8 cellular contexts compared by ENCODE assay signal in the genomic region with DNA sequence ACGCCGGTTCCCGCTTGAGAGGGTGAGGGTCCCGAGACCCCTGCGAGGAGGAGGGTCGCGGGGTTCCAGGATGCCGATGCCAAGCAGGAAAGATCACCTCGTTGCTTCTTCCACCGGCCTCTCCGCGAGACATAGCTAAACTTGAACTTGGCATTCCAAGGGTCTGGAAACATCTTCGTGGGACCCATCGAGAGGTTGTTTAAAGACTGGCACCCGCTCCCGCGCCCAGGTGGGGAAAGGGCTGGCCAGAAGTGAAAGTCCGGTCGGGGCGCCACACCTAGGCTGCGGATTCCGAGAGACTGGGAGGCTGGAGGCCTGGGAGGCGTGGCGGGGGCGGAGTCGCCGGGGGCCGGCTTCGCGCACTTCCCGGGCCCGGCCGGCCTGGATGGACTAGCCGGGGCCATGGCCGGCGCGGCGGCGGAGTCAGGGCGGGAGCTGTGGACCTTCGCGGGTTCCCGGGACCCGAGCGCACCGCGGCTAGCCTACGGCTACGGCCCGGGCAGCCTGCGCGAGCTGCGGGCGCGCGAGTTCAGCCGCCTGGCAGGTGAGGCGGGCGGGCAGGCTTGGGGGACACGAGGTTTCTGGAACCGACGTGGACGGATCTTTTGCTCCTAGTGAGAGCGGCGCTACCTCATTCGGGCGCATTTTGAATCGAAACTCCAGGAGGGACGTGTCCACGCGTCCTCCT. TPM values are rescaled to one million over a fixed set of nuclear protein-coding genes. Genes with fewer than 3 reads are reported as not detected.
DNase-seq lines count a peak whose midpoint lies in the region; ATAC-seq and TF ChIP-seq lines count a peak whose summit lies in the region.

A gene with protein sequence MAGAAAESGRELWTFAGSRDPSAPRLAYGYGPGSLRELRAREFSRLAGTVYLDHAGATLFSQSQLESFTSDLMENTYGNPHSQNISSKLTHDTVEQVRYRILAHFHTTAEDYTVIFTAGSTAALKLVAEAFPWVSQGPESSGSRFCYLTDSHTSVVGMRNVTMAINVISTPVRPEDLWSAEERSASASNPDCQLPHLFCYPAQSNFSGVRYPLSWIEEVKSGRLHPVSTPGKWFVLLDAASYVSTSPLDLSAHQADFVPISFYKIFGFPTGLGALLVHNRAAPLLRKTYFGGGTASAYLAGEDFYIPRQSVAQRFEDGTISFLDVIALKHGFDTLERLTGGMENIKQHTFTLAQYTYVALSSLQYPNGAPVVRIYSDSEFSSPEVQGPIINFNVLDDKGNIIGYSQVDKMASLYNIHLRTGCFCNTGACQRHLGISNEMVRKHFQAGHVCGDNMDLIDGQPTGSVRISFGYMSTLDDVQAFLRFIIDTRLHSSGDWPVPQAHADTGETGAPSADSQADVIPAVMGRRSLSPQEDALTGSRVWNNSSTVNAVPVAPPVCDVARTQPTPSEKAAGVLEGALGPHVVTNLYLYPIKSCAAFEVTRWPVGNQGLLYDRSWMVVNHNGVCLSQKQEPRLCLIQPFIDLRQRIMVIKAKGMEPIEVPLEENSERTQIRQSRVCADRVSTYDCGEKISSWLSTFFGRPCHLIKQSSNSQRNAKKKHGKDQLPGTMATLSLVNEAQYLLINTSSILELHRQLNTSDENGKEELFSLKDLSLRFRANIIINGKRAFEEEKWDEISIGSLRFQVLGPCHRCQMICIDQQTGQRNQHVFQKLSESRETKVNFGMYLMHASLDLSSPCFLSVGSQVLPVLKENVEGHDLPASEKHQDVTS (plus strand): TSS at position 360 of the 688 bp plus-strand sequence. CDS start 43 bp downstream, at position 403.

- POLR2A ChIA-PET in PC-3 (lab: Charles Lee; ENCODE audit: unreplicated experiment) = no interaction called here

- H3K4me2 ChIP-seq in PC-3 (ENCODE audit: low read length) (peak within 1 kb of the TSS; percentile 89), osteoblast (ENCODE audit: insufficient read depth, low read length) (peak within 1 kb of the TSS; percentile 95)

- H3K27ac Mint-ChIP-seq in activated naive CD4-positive, alpha-beta T cell treated with anti-CD3 and anti-CD28 coated beads for 36 hours = no peak within 1 kb of the TSS

- no peaks in the 10 kb centered on the region for H3K36me3 Mint-ChIP-seq in activated naive CD4-positive, alpha-beta T cell treated with anti-CD3 and anti-CD28 coated beads for 36 hours (ENCODE audit: low read depth)

- H3K9ac ChIP-seq in PC-3 (ENCODE audit: low read length) = peak within 1 kb of the TSS; percentile 80

- intact Hi-C loops in PC-3 (cut with micrococcal nuclease) = no loop called here
- intact Hi-C loops in activated naive CD4-positive, alpha-beta T cell treated with anti-CD3 and anti-CD28 coated beads for 36 hours (cut with micrococcal nuclease) = loop anchor here (1.0 to 10.0 kb wide), 3 partner anchors 58 to 172 kb away; partner anchors contain the start of genes ELP2 and SLC39A6

- H3K27me3 Mint-ChIP-seq in activated naive CD4-positive, alpha-beta T cell treated with anti-CD3 and anti-CD28 coated beads for 36 hours (ENCODE audit: low read depth) = peaks cover 20% of the 10 kb centered on the region

- H3K4me3 ChIP-seq in PC-3 (ENCODE audit: low read length) (peak within 1 kb of the TSS; percentile 84), osteoblast (ENCODE audit: insufficient read depth, low read length) (peak within 1 kb of the TSS; percentile 96)

- no peak for TF ChIP-seq CTCF in PC-3 (conservative IDR thresholded peaks at IDR 0.05; ENCODE audit: low read depth, low read length)
- no peak for TF ChIP-seq CTCF in osteoblast (IDR thresholded peaks at IDR 0.05; ENCODE audit: extremely low read depth, low read depth, low read length)

- DNase-seq in SIG-M5 treated with dmso at 0.1 percent for 504 hours (lab: John Stamatoyannopoulos, UW; ENCODE audit: unreplicated experiment) (peak; percentile 4), SIG-M5 (lab: John Stamatoyannopoulos, UW) (no peak), PC-3 (peak; percentile 55), glomerular visceral epithelial cell (ENCODE audit: extremely low spot score) (peak; percentile 74), osteoblast (ENCODE audit: insufficient read length, low spot score, missing footprints) (peak; percentile 98), NCI-H2107 treated with DMSO at 0.1 percent for 48 hours (lab: John Stamatoyannopoulos, UW; ENCODE audit: unreplicated experiment) (no peak)
- peak; percentile 36 for DNase-seq in activated naive CD4-positive, alpha-beta T cell treated with anti-CD3 and anti-CD28 coated beads for 36 hours

- H3K9me3 ChIP-seq in PC-3 (ENCODE audit: low read length) (no peaks in the 10 kb centered on the region), osteoblast (ENCODE audit: low read depth, low read length) (no peaks in the 10 kb centered on the region)

- peaks cover 28% of the 10 kb centered on the region for H3K79me2 ChIP-seq in PC-3 (ENCODE audit: low read length)
- H3K79me2 ChIP-seq in osteoblast (ENCODE audit: insufficient read depth, low read length) = peaks cover 9% of the 10 kb centered on the region

- no peaks in the 10 kb centered on the region for H3F3A ChIP-seq in PC-3 (ENCODE audit: low read length, unreplicated experiment)

- ATAC-seq in HG02943 (IDR thresholded peaks at IDR 0.05; ENCODE audit: low read depth, unreplicated experiment) = peak; percentile 64
- peak; percentile 91 for ATAC-seq in PC-3

- H3K36me3 ChIP-seq in PC-3 (ENCODE audit: low read depth, low read length) (no peaks in the 10 kb centered on the region), osteoblast (ENCODE audit: insufficient read depth, low read length) (no peaks in the 10 kb centered on the region)

- peak within 1 kb of the TSS; percentile 46 for H3K27ac ChIP-seq in PC-3 (ENCODE audit: low read length)
- peak within 1 kb of the TSS; percentile 62 for H3K27ac ChIP-seq in osteoblast (ENCODE audit: low read depth, low read length)

- CTCF ChIA-PET in PC-3 (lab: Charles Lee) = no interaction called here
- CTCF ChIA-PET in activated naive CD4-positive, alpha-beta T cell treated with anti-CD3 and anti-CD28 coated beads for 36 hours (lab: Charles Lee) = no interaction called here

- H3K4me1 Mint-ChIP-seq in activated naive CD4-positive, alpha-beta T cell treated with anti-CD3 and anti-CD28 coated beads for 36 hours (ENCODE audit: low read depth) = peaks cover 3% of the 10 kb centered on the region

- H3K4me3 Mint-ChIP-seq in activated naive CD4-positive, alpha-beta T cell treated with anti-CD3 and anti-CD28 coated beads for 36 hours = peak within 1 kb of the TSS; percentile 73

- H2AFZ ChIP-seq in PC-3 (ENCODE audit: low read length) (peak within 1 kb of the TSS; percentile 90), osteoblast (ENCODE audit: low read length) (peak within 1 kb of the TSS; percentile 99)

- peaks cover 11% of the 10 kb centered on the region for H3K4me1 ChIP-seq in PC-3 (ENCODE audit: insufficient read depth, low read length)
- H3K4me1 ChIP-seq in osteoblast (ENCODE audit: insufficient read depth, low read length) = peaks cover 3% of the 10 kb centered on the region

- H3K9me3 Mint-ChIP-seq in activated naive CD4-positive, alpha-beta T cell treated with anti-CD3 and anti-CD28 coated beads for 36 hours = no peaks in the 10 kb centered on the region

- no TSS peak for BruUV-seq in PC-3 (replicated peaks; lab: Mats Ljungman, UMichigan)

- H4K20me1 ChIP-seq in PC-3 (ENCODE audit: low read length) (no peaks in the 10 kb centered on the region), osteoblast (ENCODE audit: insufficient read depth, low read length) (peaks cover 3% of the 10 kb centered on the region)

- H3K27me3 ChIP-seq in PC-3 (ENCODE audit: low read length) = no peaks in the 10 kb centered on the region
- H3K27me3 ChIP-seq in osteoblast (ENCODE audit: insufficient read depth, low read length) = no peaks in the 10 kb centered on the region

- H3K9me2 ChIP-seq in PC-3 (replicated peaks; ENCODE audit: low read length) = no peaks in the 10 kb centered on the region

RNA-seq across cellular contexts. Expression of the gene that starts here (rescaled TPM):
- total RNA-seq in PC-3 (2014; rRNA removed) = 5.1 TPM in 2 replicates
- not detected for total RNA-seq in activated naive CD4-positive, alpha-beta T cell treated with anti-CD3 and anti-CD28 coated beads for 36 hours
- total RNA-seq in osteoblast = 14.4 and 19.9 TPM in 2 replicates

Comparison
In these comparisons a context has a peak if more than half of its experiments do, and no peak if none do; other contexts are left out.
1. DNase-seq: peak in SIG-M5 treated with dmso at 0.1 percent for 504 hours (single experiment), PC-3 (single experiment), glomerular visceral epithelial cell (single experiment) and osteoblast (single experiment); none in SIG-M5 (single experiment) and NCI-H2107 treated with DMSO at 0.1 percent for 48 hours (single experiment).
2. Peak in DNase-seq in activated naive CD4-positive, alpha-beta T cell treated with anti-CD3 and anti-CD28 coated beads for 36 hours; RNA of the gene not detected or under 1 TPM.